In genomic region chr11:22192642-22193347, GRCh38 we compare ENCODE assay signal across 8 cellular contexts. TPM values are rescaled to one million over a fixed set of nuclear protein-coding genes. Genes with fewer than 3 reads are reported as not detected.
DNase-seq lines count a peak whose midpoint lies in the region; ATAC-seq and TF ChIP-seq lines count a peak whose summit lies in the region.

Gene ANO5 (plus strand): TSS chr11:22193085. CDS start chr11:22193493, 408 bp downstream.

- H3K36me3 ChIP-seq in body of pancreas (replicated peaks in 1 of 2; ENCODE audit: insufficient read depth in 1 of 2, low read depth in 2 of 2), result no peaks in the 10 kb centered on the region

- no peaks in the 10 kb centered on the region for H3K27me3 ChIP-seq in body of pancreas

- intact Hi-C loops in body of pancreas (cut with DNase I), result no loop called here

- TF ChIP-seq CTCF in body of pancreas (IDR thresholded peaks at IDR 0.05) (no peak), retinal pigment epithelial cell (conservative IDR thresholded peaks at IDR 0.05; ENCODE audit: low read depth, low read length) (no peak)

- peak within 1 kb of the TSS; percentile 21 to 80 (median 71) for H3K27ac ChIP-seq in body of pancreas

- H3K4me1 ChIP-seq in body of pancreas, result peaks cover 8% of the 10 kb centered on the region

- peak; percentile 26 to 76 (median 73) for TF ChIP-seq POLR2A in body of pancreas (IDR thresholded peaks at IDR 0.05)

- H3K4me3 ChIP-seq in body of pancreas (peak within 1 kb of the TSS; percentile 50 to 66), iPS-18c (ENCODE audit: insufficient read depth, low read depth, low read length) (peak within 1 kb of the TSS; percentile 92), retinal pigment epithelial cell (ENCODE audit: low read length) (peak within 1 kb of the TSS; percentile 79)

- 1 to 2% methylated on average over 32 to 56 of the region's 56 CpGs for WGBS in body of pancreas, 2 donors

- no peaks in the 10 kb centered on the region for H3K9me3 ChIP-seq in body of pancreas
- no peaks in the 10 kb centered on the region for H3K9me3 ChIP-seq in iPS-18c (ENCODE audit: control insufficient read depth, insufficient read depth, low read length)

- ATAC-seq in HG02571 (IDR thresholded peaks at IDR 0.05; ENCODE audit: unreplicated experiment) (peak; percentile 42), body of pancreas (peak; percentile 89)

- peak; percentile 82 to 87 (median 86) for DNase-seq in NCI-H1417 (lab: John Stamatoyannopoulos, UW)
- no peak for DNase-seq in NCI-H1417 treated with DMSO at 0.1 percent for 48 hours (lab: John Stamatoyannopoulos, UW)
- peak; percentile 64 for DNase-seq in NCI-H2196 (lab: John Stamatoyannopoulos, UW; ENCODE audit: unreplicated experiment)
- DNase-seq in body of pancreas, result peak; percentile 83 to 89 (median 84)
- DNase-seq in retinal pigment epithelial cell (ENCODE audit: low read depth), result no peak
- DNase-seq in GOT3 (lab: John Stamatoyannopoulos, UW), result no peak

RNA-seq across cellular contexts. Expression of gene ANO5, which starts in this region (rescaled TPM):
- 1 to 10 TPM; 3.3 to 4.9 TPM for total RNA-seq in body of pancreas

Comparison
In these comparisons a context has a peak if more than half of its experiments do, and no peak if none do; other contexts are left out.
1. DNase-seq: peak in NCI-H1417 (3 of 3), NCI-H2196 (single experiment) and body of pancreas (4 of 4); none in NCI-H1417 treated with DMSO at 0.1 percent for 48 hours (single experiment), retinal pigment epithelial cell (single experiment) and GOT3 (single experiment).
2. Peak in every context shown above with its lines, with median percentiles within 50 percentile points of each other: H3K4me3 ChIP-seq.